8 cellular contexts compared by ENCODE assay signal in the genomic region with DNA sequence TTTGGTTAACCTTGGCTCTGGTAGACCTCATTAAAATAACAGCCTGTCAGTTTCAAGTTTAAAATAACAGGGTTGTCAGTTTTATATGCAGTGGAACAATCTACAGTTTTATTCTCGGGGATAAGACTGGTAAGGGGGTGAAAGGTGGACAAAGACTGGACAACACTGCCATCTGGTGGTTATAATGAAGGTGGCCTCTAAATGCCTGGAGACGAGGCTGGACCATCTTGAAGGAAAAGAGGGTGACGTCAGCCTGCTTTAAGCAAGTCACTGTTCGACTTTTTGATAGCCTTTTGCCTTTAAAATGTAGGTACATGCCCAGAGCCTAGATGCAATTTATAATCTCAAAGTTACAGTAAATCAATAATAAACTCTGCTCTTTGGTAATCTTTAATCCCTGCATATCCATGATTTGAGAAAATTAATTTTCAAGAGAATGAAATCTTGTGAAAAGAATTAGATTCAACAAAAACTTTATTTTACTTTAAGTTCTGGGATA.
DNase-seq lines count a peak whose midpoint lies in the region; ATAC-seq and TF ChIP-seq lines count a peak whose summit lies in the region.

No MANE protein-coding gene starts in this region.

- no peaks in the 10 kb centered on the region for H3K4me1 ChIP-seq in NT2/D1 (ENCODE audit: insufficient read depth, insufficient read length)

- peaks cover 22% of the 10 kb centered on the region for H3K27me3 Mint-ChIP-seq in activated CD8-positive, alpha-beta memory T cell treated with anti-CD3 and anti-CD28 coated beads, Interleukin-2, amount 10 ng/mL, durations not matched to agents 7 days and 5 days
- peaks cover 7 to 8% (median 8%) of the 10 kb centered on the region in 3 donors for H3K27me3 Mint-ChIP-seq in naive B cell
- H3K27me3 Mint-ChIP-seq in stimulated activated naive B cell treated with anti-CD40 and anti-IgM and Interleukin-4, amounts not matched to agents 10 μg/mL and 1 μg/mL and 100 μg/mL, for 72 hours: peaks cover 0 to 17% of the 10 kb centered on the region in 2 donors

- ATAC-seq in GM21515 (IDR thresholded peaks at IDR 0.05; ENCODE audit: unreplicated experiment): peak; percentile 98
- ATAC-seq in activated CD8-positive, alpha-beta memory T cell treated with anti-CD3 and anti-CD28 coated beads, Interleukin-2, amount 10 ng/mL, durations not matched to agents 7 days and 5 days: peak; percentile 100
- peak; percentile 79 to 84 for ATAC-seq in naive B cell (ENCODE audit: low read depth in 2 of 2)
- ATAC-seq in stimulated activated naive B cell treated with anti-CD40 and anti-IgM and Interleukin-4, amounts not matched to agents 10 μg/mL and 1 μg/mL and 100 μg/mL, for 72 hours (replicated peaks): peak; percentile 98 to 99

- no peak overlapping the region for H3K27ac Mint-ChIP-seq in activated CD8-positive, alpha-beta memory T cell treated with anti-CD3 and anti-CD28 coated beads, Interleukin-2, amount 10 ng/mL, durations not matched to agents 7 days and 5 days
- no peak overlapping the region for H3K27ac Mint-ChIP-seq in naive B cell
- H3K27ac Mint-ChIP-seq in stimulated activated naive B cell treated with anti-CD40 and anti-IgM and Interleukin-4, amounts not matched to agents 10 μg/mL and 1 μg/mL and 100 μg/mL, for 72 hours: no peak overlapping the region

- no peaks in the 10 kb centered on the region for H3K9me3 ChIP-seq in NT2/D1 (ENCODE audit: insufficient read depth, low read length)

- CTCF ChIA-PET in activated CD8-positive, alpha-beta memory T cell treated with anti-CD3 and anti-CD28 coated beads, Interleukin-2, amount 10 ng/mL, durations not matched to agents 7 days and 5 days (lab: Charles Lee): interaction anchor here (0.7 to 1.9 kb wide), 13 partner anchors 16 to 382 kb away, joined by 3 to 8 read pairs (median 3); no protein-coding TSS in a partner anchor

- H3K36me3 Mint-ChIP-seq in activated CD8-positive, alpha-beta memory T cell treated with anti-CD3 and anti-CD28 coated beads, Interleukin-2, amount 10 ng/mL, durations not matched to agents 7 days and 5 days: no peaks in the 10 kb centered on the region
- no peaks in the 10 kb centered on the region for H3K36me3 Mint-ChIP-seq in naive B cell
- no peaks in the 10 kb centered on the region for H3K36me3 Mint-ChIP-seq in stimulated activated naive B cell treated with anti-CD40 and anti-IgM and Interleukin-4, amounts not matched to agents 10 μg/mL and 1 μg/mL and 100 μg/mL, for 72 hours

- H3K4me3 Mint-ChIP-seq in activated CD8-positive, alpha-beta memory T cell treated with anti-CD3 and anti-CD28 coated beads, Interleukin-2, amount 10 ng/mL, durations not matched to agents 7 days and 5 days: no peak overlapping the region
- no peak overlapping the region for H3K4me3 Mint-ChIP-seq in naive B cell
- no peak overlapping the region for H3K4me3 Mint-ChIP-seq in stimulated activated naive B cell treated with anti-CD40 and anti-IgM and Interleukin-4, amounts not matched to agents 10 μg/mL and 1 μg/mL and 100 μg/mL, for 72 hours

- H3K9me3 Mint-ChIP-seq in activated CD8-positive, alpha-beta memory T cell treated with anti-CD3 and anti-CD28 coated beads, Interleukin-2, amount 10 ng/mL, durations not matched to agents 7 days and 5 days (ENCODE audit: low read depth): no peaks in the 10 kb centered on the region
- no peaks in the 10 kb centered on the region for H3K9me3 Mint-ChIP-seq in naive B cell
- H3K9me3 Mint-ChIP-seq in stimulated activated naive B cell treated with anti-CD40 and anti-IgM and Interleukin-4, amounts not matched to agents 10 μg/mL and 1 μg/mL and 100 μg/mL, for 72 hours: no peaks in the 10 kb centered on the region

- DNase-seq in DMS53 treated with DMSO at 0.1 percent for 48 hours (lab: John Stamatoyannopoulos, UW; ENCODE audit: unreplicated experiment): peak; percentile 2
- peak; percentile 93 for DNase-seq in HT-29 (ENCODE audit: low spot score)
- peak; percentile 85 for DNase-seq in NT2/D1 (ENCODE audit: low read depth, low spot score)
- peak; percentile 77 for DNase-seq in activated CD8-positive, alpha-beta memory T cell treated with anti-CD3 and anti-CD28 coated beads, Interleukin-2, amount 10 ng/mL, durations not matched to agents 7 days and 5 days
- peak; percentile 89 for DNase-seq in epithelial cell of esophagus (ENCODE audit: low read depth)
- DNase-seq in naive B cell: peak; percentile 56
- DNase-seq in stimulated activated naive B cell treated with anti-CD40 and anti-IgM and Interleukin-4, amounts not matched to agents 10 μg/mL and 1 μg/mL and 100 μg/mL, for 72 hours: peak; percentile 51

- no peaks in the 10 kb centered on the region for H3K36me3 ChIP-seq in NT2/D1 (ENCODE audit: insufficient read depth, insufficient read length, low read length)

- H3K4me3 ChIP-seq in NT2/D1 (ENCODE audit: insufficient read length, low read depth) (no peak overlapping the region), epithelial cell of esophagus (ENCODE audit: low read length) (no peak overlapping the region)

- peak; percentile 81 for TF ChIP-seq CTCF in epithelial cell of esophagus (IDR thresholded peaks at IDR 0.05; ENCODE audit: insufficient read depth, low read depth, low read length, missing control alignments)

- no peak overlapping the region for H3K9ac ChIP-seq in NT2/D1 (ENCODE audit: insufficient read length, low read depth)

- H3K27me3 ChIP-seq in NT2/D1 (ENCODE audit: insufficient read depth, insufficient read length): no peaks in the 10 kb centered on the region

- peaks cover 5% of the 10 kb centered on the region for H3K4me1 Mint-ChIP-seq in activated CD8-positive, alpha-beta memory T cell treated with anti-CD3 and anti-CD28 coated beads, Interleukin-2, amount 10 ng/mL, durations not matched to agents 7 days and 5 days
- H3K4me1 Mint-ChIP-seq in naive B cell: peaks cover 0 to 4% (median 0%) of the 10 kb centered on the region in 3 donors
- H3K4me1 Mint-ChIP-seq in stimulated activated naive B cell treated with anti-CD40 and anti-IgM and Interleukin-4, amounts not matched to agents 10 μg/mL and 1 μg/mL and 100 μg/mL, for 72 hours: no peaks in the 10 kb centered on the region

Comparison
In these comparisons a context has a peak if more than half of its experiments do, and no peak if none do; other contexts are left out.
1. DNase-seq: peak in every context shown above with its lines; median percentile 93 in HT-29; 89 in epithelial cell of esophagus; 85 in NT2/D1; 77 in activated CD8-positive, alpha-beta memory T cell treated with anti-CD3 and anti-CD28 coated beads, Interleukin-2, amount 10 ng/mL, durations not matched to agents 7 days and 5 days; 56 in naive B cell; 51 in stimulated activated naive B cell treated with anti-CD40 and anti-IgM and Interleukin-4, amounts not matched to agents 10 μg/mL and 1 μg/mL and 100 μg/mL, for 72 hours; 2 in DMS53 treated with DMSO at 0.1 percent for 48 hours.